Comparison of ENCODE assay signal across 1 cellular context in the genomic region with DNA sequence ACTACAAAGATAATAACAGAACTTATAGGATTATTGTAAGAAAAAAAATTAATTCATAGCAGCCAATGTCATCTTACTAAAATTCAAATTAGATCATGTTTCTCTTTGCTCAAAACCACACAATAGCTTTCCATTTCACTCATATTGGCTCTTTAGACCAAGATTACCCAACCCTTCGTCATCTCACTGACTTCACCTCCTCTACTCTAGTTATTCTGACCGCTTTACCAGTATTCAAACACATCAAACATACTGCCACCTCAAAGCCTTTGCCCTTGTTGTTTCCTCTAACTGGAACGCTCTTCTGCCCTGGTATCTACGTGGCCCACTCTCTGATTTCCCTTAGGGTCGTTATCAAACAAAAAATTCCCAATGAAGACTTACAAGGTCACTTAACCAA.
TF ChIP-seq lines count a peak whose summit lies in the region.

No MANE protein-coding gene starts in this region.

TF ChIP-seq in WTC11, 78 proteins besides CTCF, POLR2A, EP300 and RAD21 (continued from another document):
- TF ChIP-seq, protein P1, sequence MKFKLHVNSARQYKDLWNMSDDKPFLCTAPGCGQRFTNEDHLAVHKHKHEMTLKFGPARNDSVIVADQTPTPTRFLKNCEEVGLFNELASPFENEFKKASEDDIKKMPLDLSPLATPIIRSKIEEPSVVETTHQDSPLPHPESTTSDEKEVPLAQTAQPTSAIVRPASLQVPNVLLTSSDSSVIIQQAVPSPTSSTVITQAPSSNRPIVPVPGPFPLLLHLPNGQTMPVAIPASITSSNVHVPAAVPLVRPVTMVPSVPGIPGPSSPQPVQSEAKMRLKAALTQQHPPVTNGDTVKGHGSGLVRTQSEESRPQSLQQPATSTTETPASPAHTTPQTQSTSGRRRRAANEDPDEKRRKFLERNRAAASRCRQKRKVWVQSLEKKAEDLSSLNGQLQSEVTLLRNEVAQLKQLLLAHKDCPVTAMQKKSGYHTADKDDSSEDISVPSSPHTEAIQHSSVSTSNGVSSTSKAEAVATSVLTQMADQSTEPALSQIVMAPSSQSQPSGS (CRISPR knock-in tag; IDR thresholded peaks at IDR 0.05; ENCODE audit: borderline replicate concordance, low read depth), result no peak
- TF ChIP-seq, protein P2, sequence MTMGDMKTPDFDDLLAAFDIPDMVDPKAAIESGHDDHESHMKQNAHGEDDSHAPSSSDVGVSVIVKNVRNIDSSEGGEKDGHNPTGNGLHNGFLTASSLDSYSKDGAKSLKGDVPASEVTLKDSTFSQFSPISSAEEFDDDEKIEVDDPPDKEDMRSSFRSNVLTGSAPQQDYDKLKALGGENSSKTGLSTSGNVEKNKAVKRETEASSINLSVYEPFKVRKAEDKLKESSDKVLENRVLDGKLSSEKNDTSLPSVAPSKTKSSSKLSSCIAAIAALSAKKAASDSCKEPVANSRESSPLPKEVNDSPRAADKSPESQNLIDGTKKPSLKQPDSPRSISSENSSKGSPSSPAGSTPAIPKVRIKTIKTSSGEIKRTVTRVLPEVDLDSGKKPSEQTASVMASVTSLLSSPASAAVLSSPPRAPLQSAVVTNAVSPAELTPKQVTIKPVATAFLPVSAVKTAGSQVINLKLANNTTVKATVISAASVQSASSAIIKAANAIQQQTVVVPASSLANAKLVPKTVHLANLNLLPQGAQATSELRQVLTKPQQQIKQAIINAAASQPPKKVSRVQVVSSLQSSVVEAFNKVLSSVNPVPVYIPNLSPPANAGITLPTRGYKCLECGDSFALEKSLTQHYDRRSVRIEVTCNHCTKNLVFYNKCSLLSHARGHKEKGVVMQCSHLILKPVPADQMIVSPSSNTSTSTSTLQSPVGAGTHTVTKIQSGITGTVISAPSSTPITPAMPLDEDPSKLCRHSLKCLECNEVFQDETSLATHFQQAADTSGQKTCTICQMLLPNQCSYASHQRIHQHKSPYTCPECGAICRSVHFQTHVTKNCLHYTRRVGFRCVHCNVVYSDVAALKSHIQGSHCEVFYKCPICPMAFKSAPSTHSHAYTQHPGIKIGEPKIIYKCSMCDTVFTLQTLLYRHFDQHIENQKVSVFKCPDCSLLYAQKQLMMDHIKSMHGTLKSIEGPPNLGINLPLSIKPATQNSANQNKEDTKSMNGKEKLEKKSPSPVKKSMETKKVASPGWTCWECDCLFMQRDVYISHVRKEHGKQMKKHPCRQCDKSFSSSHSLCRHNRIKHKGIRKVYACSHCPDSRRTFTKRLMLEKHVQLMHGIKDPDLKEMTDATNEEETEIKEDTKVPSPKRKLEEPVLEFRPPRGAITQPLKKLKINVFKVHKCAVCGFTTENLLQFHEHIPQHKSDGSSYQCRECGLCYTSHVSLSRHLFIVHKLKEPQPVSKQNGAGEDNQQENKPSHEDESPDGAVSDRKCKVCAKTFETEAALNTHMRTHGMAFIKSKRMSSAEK (CRISPR knock-in tag; IDR thresholded peaks at IDR 0.05; ENCODE audit: borderline replicate concordance), result no peak
- TF ChIP-seq, protein P3, sequence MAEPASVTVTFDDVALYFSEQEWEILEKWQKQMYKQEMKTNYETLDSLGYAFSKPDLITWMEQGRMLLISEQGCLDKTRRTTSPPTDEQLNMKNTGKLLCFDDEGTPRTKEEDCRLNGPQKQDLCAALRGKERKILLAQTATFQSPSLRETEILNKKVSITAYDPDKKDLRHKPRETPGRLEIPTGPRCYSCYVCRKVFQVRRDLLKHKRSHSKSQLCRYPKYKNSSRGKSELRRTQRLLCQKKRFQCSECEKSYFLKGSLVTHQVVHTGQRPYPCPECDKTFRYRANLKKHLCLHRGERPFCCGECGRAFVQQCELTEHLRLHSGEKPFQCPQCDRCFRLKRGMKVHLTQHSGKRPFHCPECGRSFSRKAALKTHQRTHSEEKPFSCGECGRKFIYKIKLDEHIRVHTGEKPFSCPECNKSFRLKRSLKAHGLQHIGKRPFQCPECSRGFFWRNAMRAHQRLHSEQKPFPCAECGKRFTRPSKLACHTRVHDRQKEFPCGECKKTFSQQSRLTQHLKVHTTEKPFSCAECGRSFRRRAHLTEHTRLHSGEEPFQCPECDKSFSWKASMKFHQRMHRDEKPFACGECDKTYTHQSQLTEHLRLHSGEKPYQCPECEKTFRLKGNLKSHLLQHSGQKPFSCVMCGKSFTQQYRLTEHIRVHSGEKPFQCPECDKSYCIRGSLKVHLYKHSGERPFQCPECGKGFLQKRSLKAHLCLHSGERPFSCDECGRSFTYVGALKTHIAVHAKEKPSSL (CRISPR knock-in tag; conservative IDR thresholded peaks at IDR 0.05), result no peak
- TF ChIP-seq, protein P4, sequence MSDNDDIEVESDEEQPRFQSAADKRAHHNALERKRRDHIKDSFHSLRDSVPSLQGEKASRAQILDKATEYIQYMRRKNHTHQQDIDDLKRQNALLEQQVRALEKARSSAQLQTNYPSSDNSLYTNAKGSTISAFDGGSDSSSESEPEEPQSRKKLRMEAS (CRISPR knock-in tag; IDR thresholded peaks at IDR 0.05), result no peak
- TF ChIP-seq, protein P5, sequence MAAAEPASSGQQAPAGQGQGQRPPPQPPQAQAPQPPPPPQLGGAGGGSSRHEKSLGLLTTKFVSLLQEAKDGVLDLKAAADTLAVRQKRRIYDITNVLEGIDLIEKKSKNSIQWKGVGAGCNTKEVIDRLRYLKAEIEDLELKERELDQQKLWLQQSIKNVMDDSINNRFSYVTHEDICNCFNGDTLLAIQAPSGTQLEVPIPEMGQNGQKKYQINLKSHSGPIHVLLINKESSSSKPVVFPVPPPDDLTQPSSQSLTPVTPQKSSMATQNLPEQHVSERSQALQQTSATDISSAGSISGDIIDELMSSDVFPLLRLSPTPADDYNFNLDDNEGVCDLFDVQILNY (CRISPR knock-in tag; IDR thresholded peaks at IDR 0.05), result no peak
- no peak for TF ChIP-seq NR3C1 (CRISPR knock-in tag; conservative IDR thresholded peaks at IDR 0.05; ENCODE audit: low read depth)
- TF ChIP-seq OVOL2 (CRISPR knock-in tag; IDR thresholded peaks at IDR 0.05; ENCODE audit: borderline replicate concordance), result no peak
- no peak for TF ChIP-seq TEAD1 (CRISPR knock-in tag; IDR thresholded peaks at IDR 0.05)
- TF ChIP-seq, protein P6, sequence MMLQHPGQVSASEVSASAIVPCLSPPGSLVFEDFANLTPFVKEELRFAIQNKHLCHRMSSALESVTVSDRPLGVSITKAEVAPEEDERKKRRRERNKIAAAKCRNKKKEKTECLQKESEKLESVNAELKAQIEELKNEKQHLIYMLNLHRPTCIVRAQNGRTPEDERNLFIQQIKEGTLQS (CRISPR knock-in tag; conservative IDR thresholded peaks at IDR 0.05), result no peak
- no peak for TF ChIP-seq PRRX2 (CRISPR knock-in tag; IDR thresholded peaks at IDR 0.05)
- TF ChIP-seq FOXP1 (CRISPR knock-in tag; IDR thresholded peaks at IDR 0.05; ENCODE audit: borderline replicate concordance), result no peak
- TF ChIP-seq, protein P7, sequence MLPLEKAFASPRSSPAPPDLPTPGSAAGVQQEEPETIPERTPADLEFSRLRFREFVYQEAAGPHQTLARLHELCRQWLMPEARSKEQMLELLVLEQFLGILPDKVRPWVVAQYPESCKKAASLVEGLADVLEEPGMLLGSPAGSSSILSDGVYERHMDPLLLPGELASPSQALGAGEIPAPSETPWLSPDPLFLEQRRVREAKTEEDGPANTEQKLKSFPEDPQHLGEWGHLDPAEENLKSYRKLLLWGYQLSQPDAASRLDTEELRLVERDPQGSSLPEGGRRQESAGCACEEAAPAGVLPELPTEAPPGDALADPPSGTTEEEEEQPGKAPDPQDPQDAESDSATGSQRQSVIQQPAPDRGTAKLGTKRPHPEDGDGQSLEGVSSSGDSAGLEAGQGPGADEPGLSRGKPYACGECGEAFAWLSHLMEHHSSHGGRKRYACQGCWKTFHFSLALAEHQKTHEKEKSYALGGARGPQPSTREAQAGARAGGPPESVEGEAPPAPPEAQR (CRISPR knock-in tag; IDR thresholded peaks at IDR 0.05), result no peak
